Comparison of ENCODE assay signal across 22 cellular contexts in the genomic region with DNA sequence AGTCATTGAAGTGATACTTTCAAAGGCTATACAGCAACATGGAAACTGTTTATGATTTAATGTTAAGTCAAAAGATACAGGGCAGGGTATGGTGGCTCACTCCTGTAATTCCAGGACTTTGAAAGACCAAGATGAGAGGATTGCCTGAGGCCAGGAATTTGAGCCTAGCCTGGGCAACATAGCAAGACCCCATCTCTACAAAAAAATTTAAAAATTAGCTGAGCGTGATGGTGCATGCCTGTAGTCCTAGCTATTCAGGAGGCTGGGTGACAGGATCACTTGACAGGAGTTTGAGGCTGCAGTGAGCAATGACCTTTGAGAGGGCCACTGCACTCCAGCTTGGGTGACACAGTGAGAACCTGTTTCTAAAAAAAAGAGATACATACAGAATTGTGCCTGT.
"Had no signal": no experiment of that assay in that cellular context is flagged by ENCODE, and none has a peak within 500 bp of the region (broad histone marks: within the 10 kb centered on the region; RNA-seq: fewer than 3 reads in every experiment).

No MANE protein-coding gene starts in this region.

- DNase-seq: activated CD4-positive, alpha-beta T cell treated with anti-CD3 and anti-CD28 coated beads for 1 hour; activated CD4-positive, alpha-beta T cell treated with anti-CD3 and anti-CD28 coated beads, Interleukin-2, amount 50 U/mL, for 1 hour; activated CD8-positive, alpha-beta T cell treated with anti-CD3 and anti-CD28 coated beads, Interleukin-2, amount 10 ng/mL, durations not matched to agents 7 days and 5 days; activated naive CD4-positive, alpha-beta T cell; cortex of kidney; erythroblast; foreskin keratinocyte; hippocampal formation; mesendoderm; mucosa of descending colon; nephron progenitor cell; nucleus accumbens; stimulated activated CD4-positive, alpha-beta T cell treated with anti-CD3 and anti-CD28 coated beads, Interleukin-4, amount 100 ng/mL, for 1 hour; stimulated activated naive CD4-positive, alpha-beta T cell; T-cell; WERI-Rb-1 had no signal

- H3K27ac ChIP-seq: parathyroid adenoma, WERI-Rb-1 had no signal

- H3K4me3 ChIP-seq: mucosa of descending colon had no signal

- H3K36me3 ChIP-seq: WERI-Rb-1 had no signal

- ATAC-seq: activated CD8-positive, alpha-beta T cell treated with anti-CD3 and anti-CD28 coated beads, Interleukin-2, amount 10 ng/mL, durations not matched to agents 7 days and 5 days; activated T-helper 17 cell treated with anti-CD3 and anti-CD28 coated beads, Interleukin-2, amount 50 U/mL, for 72 hours; foreskin keratinocyte; mucosa of descending colon; sciatic nerve; T-cell had no signal

- H3K27me3 ChIP-seq: foreskin keratinocyte had no signal

- H3K9ac ChIP-seq: parathyroid adenoma had no signal

- H3K79me2 ChIP-seq: parathyroid adenoma had no signal

- H2AFZ ChIP-seq: parathyroid adenoma had no signal

- H3K9me3 ChIP-seq: mucosa of descending colon had no signal

- FAIRE-seq: bronchial epithelial cell, islet of Langerhans, TTC549 had no signal
